15 cellular contexts compared by ENCODE assay signal in the genomic region with DNA sequence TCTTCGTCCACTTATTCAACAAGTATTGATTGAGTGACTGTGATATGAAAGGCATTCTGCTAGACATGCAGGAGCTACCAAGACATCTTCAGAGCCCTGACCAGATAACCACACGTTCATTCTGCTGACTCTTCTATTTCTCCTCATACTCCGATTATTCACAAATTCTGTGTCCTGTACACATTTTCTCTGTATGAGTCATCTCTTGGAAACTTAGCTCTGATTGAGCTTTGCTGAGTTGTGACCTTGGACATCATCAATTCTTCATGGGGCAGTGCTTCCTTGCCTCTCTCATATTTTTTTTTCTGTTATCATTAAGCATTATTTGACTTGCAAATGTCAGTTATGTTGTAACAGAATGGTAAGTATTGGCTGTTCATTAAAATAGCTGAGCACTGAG.
"Had no signal": no experiment of that assay in that cellular context is flagged by ENCODE, and none has a peak within 500 bp of the region (broad histone marks: within the 10 kb centered on the region; RNA-seq: fewer than 3 reads in every experiment).

No MANE protein-coding gene starts in this region.

- H3K27ac ChIP-seq: body of pancreas, epithelial cell of prostate, thoracic aorta had no signal

- H3K36me3 ChIP-seq: thoracic aorta had no signal

- H3K4me3 ChIP-seq: body of pancreas, thoracic aorta had no signal

- DNase-seq: activated CD4-positive, alpha-beta T cell treated with anti-CD3 and anti-CD28 coated beads, Interleukin-2, amount 10 ng/mL, durations not matched to agents 7 days and 5 days; activated CD4-positive, CD25-positive, alpha-beta regulatory T cell; activated naive CD4-positive, alpha-beta T cell treated with anti-CD3 and anti-CD28 coated beads, Interleukin-2, amount 10 ng/mL, durations not matched to agents 7 days and 5 days; activated T-cell treated with anti-CD3 and anti-CD28 coated beads for 4 hours; body of pancreas; effector memory CD8-positive, alpha-beta T cell; immature natural killer cell; nephron progenitor cell; stimulated activated CD4-positive, alpha-beta T cell treated with anti-CD3 and anti-CD28 coated beads, Interleukin-4, amount 100 ng/mL, for 4 hours; stimulated activated naive CD8-positive, alpha-beta T cell treated with anti-CD3 and anti-CD28 coated beads, Interleukin-15, amount 100 ng/mL, for 72 hours; T-helper 17 cell had no signal

- H3K4me1 ChIP-seq: body of pancreas had no signal

- ATAC-seq: activated T-helper 17 cell treated with anti-CD3 and anti-CD28 coated beads, Interleukin-2, amount 50 U/mL, for 72 hours; body of pancreas; effector memory CD8-positive, alpha-beta T cell; left lobe of liver; stimulated activated naive CD8-positive, alpha-beta T cell treated with anti-CD3 and anti-CD28 coated beads, Interleukin-15, amount 100 ng/mL, for 72 hours; T-helper 17 cell had no signal

- H3K27me3 ChIP-seq: body of pancreas had no signal

- H3K9me3 ChIP-seq: body of pancreas, thoracic aorta had no signal
